Comparison of ENCODE assay signal across 1 cellular context in the genomic region with DNA sequence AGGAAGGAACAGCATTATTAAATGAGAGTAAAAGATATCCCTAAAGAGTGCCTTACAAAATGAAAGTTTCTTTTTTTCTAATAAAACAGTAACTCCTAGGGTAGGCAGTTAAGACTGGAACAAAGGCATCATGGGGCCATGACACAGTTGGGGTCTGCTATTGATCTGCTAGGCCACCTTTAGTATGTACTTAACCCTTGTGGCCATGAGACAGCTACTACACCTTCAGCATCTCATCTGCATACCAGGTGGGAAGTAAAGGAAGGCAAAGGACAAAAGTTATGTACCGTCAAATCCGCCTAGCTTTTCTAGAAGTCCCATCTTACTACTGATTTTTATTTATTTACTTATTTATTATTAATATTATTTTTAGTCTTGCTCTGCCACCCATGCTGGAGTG.
TF ChIP-seq lines count a peak whose summit lies in the region.

No MANE protein-coding gene starts in this region.

TF ChIP-seq in GM23338, 12 proteins besides CTCF, POLR2A, EP300 and RAD21 (continued from another document):
- no peak for TF ChIP-seq NANOG (IDR thresholded peaks at IDR 0.05; ENCODE audit: borderline replicate concordance)
